ENCODE assay signal across 9 cellular contexts in genomic region chr22:48574776-48575566, GRCh38.
A peak's percentile ranks its signal among the peaks of the same experiment; 100 is the strongest.
DNase-seq lines count a peak whose midpoint lies in the region; ATAC-seq and TF ChIP-seq lines count a peak whose summit lies in the region.
"Had no signal": no experiment of that assay in that cellular context is flagged by ENCODE, and none has a peak within 500 bp of the region (broad histone marks: within the 10 kb centered on the region; RNA-seq: fewer than 3 reads in every experiment).

No MANE protein-coding gene starts in this region.

- H3K4me1 ChIP-seq in liver (ENCODE audit: control insufficient read depth in 4 of 4, insufficient read depth in 4 of 4, low read length in 3 of 4) (peaks cover 0 to 9% (median 2%) of the 10 kb centered on the region in 4 donors), transverse colon (no peaks in the 10 kb centered on the region)

- H3K27me3 Mint-ChIP-seq in Calu3 (ENCODE audit: unreplicated experiment): no peaks in the 10 kb centered on the region
- peaks cover 6% of the 10 kb centered on the region for H3K27me3 Mint-ChIP-seq in activated T-helper 1 cell treated with anti-CD3 and anti-CD28 coated beads, Interleukin-12 subunit alpha, Interleukin-12 subunit beta, Interleukin-2, Interleukin-4 antibody, amounts not matched to agents 30 ng/mL and 10 ng/mL and 1 ng/mL, durations not matched to agents 14 hours and 24 hours and 36 hours (ENCODE audit: insufficient read depth)

- TF ChIP-seq EP300 in transverse colon (IDR thresholded peaks at IDR 0.05; ENCODE audit: low read depth): no peak

- WGBS in liver: 11% methylated on average over 84 of the region's 84 CpGs
- WGBS in transverse colon (ENCODE audit: low coverage in 1 of 2), 2 donors: 41% methylated on average over 17 of the region's 84 CpGs; no CpG with 5 or more reads in 1 of the 2 donors

- H3K9me3 ChIP-seq in MG63: no peaks in the 10 kb centered on the region
- H3K9me3 ChIP-seq in liver (ENCODE audit: control insufficient read depth in 4 of 4, low read length in 3 of 4): peaks cover 0 to 4% (median 2%) of the 10 kb centered on the region in 4 donors
- no peaks in the 10 kb centered on the region for H3K9me3 ChIP-seq in transverse colon

- H3K36me3 Mint-ChIP-seq in Calu3 (ENCODE audit: insufficient read depth, unreplicated experiment): no peaks in the 10 kb centered on the region
- no peaks in the 10 kb centered on the region for H3K36me3 Mint-ChIP-seq in activated T-helper 1 cell treated with anti-CD3 and anti-CD28 coated beads, Interleukin-12 subunit alpha, Interleukin-12 subunit beta, Interleukin-2, Interleukin-4 antibody, amounts not matched to agents 30 ng/mL and 10 ng/mL and 1 ng/mL, durations not matched to agents 14 hours and 24 hours and 36 hours (ENCODE audit: low read depth)

- no peak for ATAC-seq in GM19463 (IDR thresholded peaks at IDR 0.05; ENCODE audit: unreplicated experiment)
- ATAC-seq in HG02981 (IDR thresholded peaks at IDR 0.05; ENCODE audit: unreplicated experiment): no peak

- no peak overlapping the region for H3K4me3 Mint-ChIP-seq in Calu3 (ENCODE audit: low read depth, unreplicated experiment)
- H3K4me3 Mint-ChIP-seq in activated T-helper 1 cell treated with anti-CD3 and anti-CD28 coated beads, Interleukin-12 subunit alpha, Interleukin-12 subunit beta, Interleukin-2, Interleukin-4 antibody, amounts not matched to agents 30 ng/mL and 10 ng/mL and 1 ng/mL, durations not matched to agents 14 hours and 24 hours and 36 hours: no peak overlapping the region

- H3K4me1 Mint-ChIP-seq in Calu3 (ENCODE audit: low read depth, unreplicated experiment): no peaks in the 10 kb centered on the region
- H3K4me1 Mint-ChIP-seq in activated T-helper 1 cell treated with anti-CD3 and anti-CD28 coated beads, Interleukin-12 subunit alpha, Interleukin-12 subunit beta, Interleukin-2, Interleukin-4 antibody, amounts not matched to agents 30 ng/mL and 10 ng/mL and 1 ng/mL, durations not matched to agents 14 hours and 24 hours and 36 hours (ENCODE audit: low read depth): no peaks in the 10 kb centered on the region

- TF ChIP-seq POLR2A in transverse colon (IDR thresholded peaks at IDR 0.05): no peak

- intact Hi-C loops in Calu3 (cut with micrococcal nuclease; ENCODE audit: unreplicated experiment) (no loop called here), transverse colon (cut with DNase I; ENCODE audit: low total_unique reads) (loop anchor here (10.0 kb wide), 1 partner anchor 730 kb away; no protein-coding TSS in a partner anchor)
- intact Hi-C loops in activated T-helper 1 cell treated with anti-CD3 and anti-CD28 coated beads, Interleukin-12 subunit alpha, Interleukin-12 subunit beta, Interleukin-2, Interleukin-4 antibody, amounts not matched to agents 30 ng/mL and 10 ng/mL and 1 ng/mL, durations not matched to agents 14 hours and 24 hours and 36 hours (cut with micrococcal nuclease): no loop called here

- no peak overlapping the region for H3K9ac ChIP-seq in liver (ENCODE audit: low read depth in 1 of 2, low read length in 2 of 2)

- peaks cover 15% of the 10 kb centered on the region for H3K27me3 ChIP-seq in MG63
- peaks cover 2 to 9% (median 6%) of the 10 kb centered on the region in 4 donors for H3K27me3 ChIP-seq in liver (ENCODE audit: control insufficient read depth in 4 of 4, insufficient read depth in 4 of 4, low read length in 3 of 4)
- peaks cover 47% of the 10 kb centered on the region for H3K27me3 ChIP-seq in transverse colon

- no peak overlapping the region for H3K4me3 ChIP-seq in MG63
- no peak overlapping the region for H3K4me3 ChIP-seq in astrocyte of the cerebellum (ENCODE audit: low read depth, low read length)
- H3K4me3 ChIP-seq in liver (ENCODE audit: low read depth in 1 of 3, low read length in 3 of 3): peak overlapping the region in 1 of 3 donors; percentile 37
- no peak overlapping the region for H3K4me3 ChIP-seq in transverse colon

- CTCF ChIA-PET in Calu3 (lab: Charles Lee): no interaction called here

- no peak overlapping the region for H3K27ac ChIP-seq in liver (ENCODE audit: low read depth in 1 of 2, low read length in 2 of 2)
- no peak overlapping the region for H3K27ac ChIP-seq in transverse colon

- DNase-seq in Calu3: no peak
- DNase-seq in MG63: peak; percentile 25
- no peak for DNase-seq in astrocyte of the cerebellum (ENCODE audit: low read depth)
- DNase-seq in transverse colon: peak; percentile 12
- no peak for DNase-seq in activated T-helper 1 cell treated with anti-CD3 and anti-CD28 coated beads, Interleukin-12 subunit alpha, Interleukin-12 subunit beta, Interleukin-2, Interleukin-4 antibody, amounts not matched to agents 30 ng/mL and 10 ng/mL and 1 ng/mL, durations not matched to agents 14 hours and 24 hours and 36 hours (ENCODE audit: low spot score)

- peaks cover 14% of the 10 kb centered on the region for H3K9me3 Mint-ChIP-seq in Calu3 (ENCODE audit: low read depth, unreplicated experiment)
- peaks cover 20% of the 10 kb centered on the region for H3K9me3 Mint-ChIP-seq in activated T-helper 1 cell treated with anti-CD3 and anti-CD28 coated beads, Interleukin-12 subunit alpha, Interleukin-12 subunit beta, Interleukin-2, Interleukin-4 antibody, amounts not matched to agents 30 ng/mL and 10 ng/mL and 1 ng/mL, durations not matched to agents 14 hours and 24 hours and 36 hours

- peak in 1 of 2 donors; percentile 9 for TF ChIP-seq RAD21 in liver (IDR thresholded peaks at IDR 0.05)

- H3K36me3 ChIP-seq in MG63: no peaks in the 10 kb centered on the region
- no peaks in the 10 kb centered on the region for H3K36me3 ChIP-seq in liver (ENCODE audit: control insufficient read depth in 4 of 4, insufficient read depth in 3 of 4, low read depth in 1 of 4, low read length in 3 of 4)
- H3K36me3 ChIP-seq in transverse colon: no peaks in the 10 kb centered on the region

- TF ChIP-seq CTCF in Calu3 (IDR thresholded peaks at IDR 0.05; ENCODE audit: unreplicated experiment) (no peak), astrocyte of the cerebellum (IDR thresholded peaks at IDR 0.05; ENCODE audit: low read depth, low read length, missing control alignments) (peak; percentile 53), liver (IDR thresholded peaks at IDR 0.05; ENCODE audit: low read depth, low read length, missing input control) (peak; percentile 27), transverse colon (IDR thresholded peaks at IDR 0.05) (peak in 3 of 5 experiments; percentile 8 to 32 (median 24))

- in situ Hi-C loops in astrocyte of the cerebellum (cut with HindIII; ENCODE audit: low sequenced_read_pairs) (no loop called here), transverse colon (cut with MboI; ENCODE audit: low pct_ligation_motif_present in 1 of 4, low pct_unique_long_range_greater_than_20kb in 1 of 4, low sequenced_read_pairs in 3 of 4) (no loop called here)

- peak overlapping the region; percentile 75 for H3K27ac Mint-ChIP-seq in Calu3 (ENCODE audit: unreplicated experiment)
- H3K27ac Mint-ChIP-seq in activated T-helper 1 cell treated with anti-CD3 and anti-CD28 coated beads, Interleukin-12 subunit alpha, Interleukin-12 subunit beta, Interleukin-2, Interleukin-4 antibody, amounts not matched to agents 30 ng/mL and 10 ng/mL and 1 ng/mL, durations not matched to agents 14 hours and 24 hours and 36 hours: no peak overlapping the region
- H3K27ac Mint-ChIP-seq: IgD-negative memory B cell had no signal

- BruUV-seq in Calu3 (replicated peaks; lab: Mats Ljungman, UMichigan): no TSS peak

TF ChIP-seq in liver, 16 proteins besides CTCF, POLR2A, EP300 and RAD21:
- TF ChIP-seq TAF1 (conservative IDR thresholded peaks at IDR 0.05) (no peak), JUND (IDR thresholded peaks at IDR 0.05) (no peak), GABPA (IDR thresholded peaks at IDR 0.05 in 1 of 2, conservative IDR thresholded peaks at IDR 0.05 in 1 of 2) (no peak), ZBTB33 (IDR thresholded peaks at IDR 0.05) (no peak), FOXA1 (IDR thresholded peaks at IDR 0.05) (no peak), EGR1 (IDR thresholded peaks at IDR 0.05; ENCODE audit: low read depth in 2 of 2) (no peak), FOXA2 (IDR thresholded peaks at IDR 0.05) (no peak)

Comparison
In these comparisons a context has a peak if more than half of its experiments do, and no peak if none do; other contexts are left out.
1. DNase-seq: peak in MG63 (single experiment) and transverse colon (single experiment); none in Calu3 (single experiment), astrocyte of the cerebellum (single experiment) and activated T-helper 1 cell treated with anti-CD3 and anti-CD28 coated beads, Interleukin-12 subunit alpha, Interleukin-12 subunit beta, Interleukin-2, Interleukin-4 antibody, amounts not matched to agents 30 ng/mL and 10 ng/mL and 1 ng/mL, durations not matched to agents 14 hours and 24 hours and 36 hours (single experiment).